Comparison of ENCODE assay signal across 24 cellular contexts in the genomic region with DNA sequence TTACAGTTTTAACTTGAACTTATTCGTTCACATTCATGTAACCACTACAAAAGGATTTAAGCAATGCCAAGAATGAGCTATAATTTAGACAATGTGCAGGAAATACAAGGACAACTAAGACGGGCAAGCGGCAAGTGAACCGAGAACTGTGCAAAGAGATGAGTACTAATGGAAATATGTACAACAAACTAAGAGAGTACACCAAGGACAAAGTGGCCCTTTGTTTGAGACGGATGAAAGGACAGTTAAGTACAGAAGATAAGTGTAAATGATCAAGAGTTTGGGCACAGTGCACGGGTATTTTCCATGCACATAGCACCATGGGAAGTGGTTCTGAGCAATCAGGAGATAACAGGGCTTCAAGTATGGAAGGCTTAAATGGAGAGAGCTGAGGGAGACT.
DNase-seq lines count a peak whose midpoint lies in the region; FAIRE-seq and TF ChIP-seq lines count a peak whose summit lies in the region.
"Had no signal": no experiment of that assay in that cellular context is flagged by ENCODE, and none has a peak within 500 bp of the region (broad histone marks: within the 10 kb centered on the region; RNA-seq: fewer than 3 reads in every experiment).

No MANE protein-coding gene starts in this region.

- no peaks in the 10 kb centered on the region for H3K9me3 Mint-ChIP-seq in nephron progenitor cell
- H3K9me3 Mint-ChIP-seq: HFFc6 had no signal

- no peaks in the 10 kb centered on the region for H3K27me3 ChIP-seq in breast epithelium
- H3K27me3 ChIP-seq: cardiac muscle cell, esophagus squamous epithelium, SJSA1 had no signal

- H3K27me3 Mint-ChIP-seq in nephron progenitor cell (ENCODE audit: low read depth, poor library complexity), result no peaks in the 10 kb centered on the region

- no peaks in the 10 kb centered on the region for H3K4me1 ChIP-seq in breast epithelium
- H3K4me1 ChIP-seq: esophagus squamous epithelium, SJSA1 had no signal

- H3K36me3 Mint-ChIP-seq in nephron progenitor cell (ENCODE audit: low read depth), result no peaks in the 10 kb centered on the region
- H3K36me3 Mint-ChIP-seq: CD14-positive monocyte had no signal

- TF ChIP-seq CTCF in epithelial cell of esophagus (IDR thresholded peaks at IDR 0.05; ENCODE audit: insufficient read depth, low read depth, low read length, missing control alignments) (no peak), nephron progenitor cell (IDR thresholded peaks at IDR 0.05) (no peak), breast epithelium (IDR thresholded peaks at IDR 0.05) (no peak)

- no peak overlapping the region for H3K4me3 Mint-ChIP-seq in nephron progenitor cell
- H3K4me3 Mint-ChIP-seq: CD14-positive monocyte, HFFc6 had no signal

- H3K36me3 ChIP-seq in breast epithelium, result no peaks in the 10 kb centered on the region
- H3K36me3 ChIP-seq: cardiac muscle cell, esophagus squamous epithelium, SJSA1 had no signal

- in situ Hi-C loops in KBM-7 (cut with MboI; ENCODE audit: low pct_unique_long_range_greater_than_20kb, low sequenced_read_pairs), result no loop called here

- H3K27ac ChIP-seq in breast epithelium, result no peak overlapping the region
- H3K27ac ChIP-seq: cardiac muscle cell, coronary artery, esophagus squamous epithelium, SJSA1 had no signal

- H3K9me3 ChIP-seq in breast epithelium, result no peaks in the 10 kb centered on the region
- H3K9me3 ChIP-seq: esophagus squamous epithelium, SJSA1 had no signal

- intact Hi-C loops in breast epithelium (cut with DNase I; ENCODE audit: low total_unique reads), result no loop called here

- H3K4me1 Mint-ChIP-seq in nephron progenitor cell, result peaks cover 8% of the 10 kb centered on the region
- H3K4me1 Mint-ChIP-seq: CD14-positive monocyte had no signal

- TF ChIP-seq POLR2A in GM12892 (IDR thresholded peaks at IDR 0.05; ENCODE audit: low read depth, low read length) (no peak), breast epithelium (IDR thresholded peaks at IDR 0.05) (no peak)

- no peak for FAIRE-seq in GM12892 (lab: Jason Lieb, UNC)
- FAIRE-seq: G401.6, small intestine had no signal

- DNase-seq in COLO829 (ENCODE audit: low spot score), result peak; percentile 80
- DNase-seq in KBM-7, result peak; percentile 2
- peak; percentile 5 for DNase-seq in epithelial cell of esophagus (ENCODE audit: low read depth)
- DNase-seq in nephron progenitor cell, result no peak
- DNase-seq in germinal center (ENCODE audit: low spot score), result no peak
- no peak for DNase-seq in GM12892 (ENCODE audit: insufficient read length)
- no peak for DNase-seq in breast epithelium (ENCODE audit: low spot score in 2 of 2)
- DNase-seq: activated CD4-positive, alpha-beta T cell treated with anti-CD3 and anti-CD28 coated beads for 4 hours; activated naive CD4-positive, alpha-beta T cell treated with Interleukin-2 at 50 U/mL for 16 hours; activated T-cell treated with anti-CD3 and anti-CD28 coated beads, Interleukin-2, amount 50 U/mL, for 48 hours; amniotic stem cell; esophagus squamous epithelium; HFFc6; mesendoderm; NCI-H1436 treated with DMSO at 0.1 percent for 48 hours; NCI-H510A treated with DMSO at 0.1 percent for 48 hours; occipital lobe; small intestine; substantia nigra had no signal

- H3K4me3 ChIP-seq in epithelial cell of esophagus (ENCODE audit: low read length) (no peak overlapping the region), breast epithelium (no peak overlapping the region)
- H3K4me3 ChIP-seq: cardiac muscle cell, coronary artery, esophagus squamous epithelium, SJSA1 had no signal

- peak overlapping the region; percentile 4 for H3K27ac Mint-ChIP-seq in nephron progenitor cell
- H3K27ac Mint-ChIP-seq: CD14-positive monocyte, HFFc6 had no signal

Comparison
In these comparisons a context has a peak if more than half of its experiments do, and no peak if none do; other contexts are left out.
1. DNase-seq: peak in COLO829 (single experiment), KBM-7 (single experiment) and epithelial cell of esophagus (single experiment); none in nephron progenitor cell (single experiment), germinal center (single experiment), GM12892 (single experiment) and breast epithelium (0 of 2).